Comparison of ENCODE assay signal across 1 cellular context in the genomic region with DNA sequence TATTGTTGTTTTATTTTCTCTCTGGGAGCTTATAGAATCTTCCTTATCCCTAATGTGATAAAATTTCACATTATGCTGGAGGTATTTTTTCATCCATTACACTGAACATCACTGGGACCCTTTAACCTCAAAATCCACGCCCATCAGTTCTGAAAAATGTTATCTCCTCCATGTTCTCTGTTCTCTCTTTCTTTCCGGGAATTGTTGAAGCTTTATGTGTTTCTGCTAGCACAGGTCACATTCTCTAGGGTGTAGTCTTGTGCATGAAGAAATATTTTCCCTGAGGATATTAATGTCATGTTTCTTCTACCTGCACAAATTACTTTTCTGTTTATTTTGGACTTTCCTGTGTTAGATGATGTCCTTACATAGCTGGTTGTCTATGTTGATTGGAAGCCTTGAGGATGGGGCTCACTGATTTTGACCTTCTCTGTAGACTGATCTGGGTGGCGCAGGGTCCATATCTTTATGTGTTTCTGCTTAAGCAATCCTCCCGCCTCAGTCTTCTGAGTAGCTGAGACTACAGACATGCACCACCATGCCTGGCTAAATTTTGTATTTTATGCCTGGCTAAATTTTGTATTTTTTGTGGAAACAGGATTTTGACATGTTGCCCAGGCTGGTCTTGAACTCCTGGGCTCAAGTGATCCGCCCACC.
TF ChIP-seq lines count a peak whose summit lies in the region.

No MANE protein-coding gene starts in this region.

TF ChIP-seq in endothelial cell of umbilical vein, 7 proteins besides CTCF, POLR2A, EP300 and RAD21 (continued from another document):
- no peak for TF ChIP-seq JUN (IDR thresholded peaks at IDR 0.05; ENCODE audit: borderline replicate concordance, insufficient read depth, insufficient read length, low read depth)
- no peak for TF ChIP-seq FOS (IDR thresholded peaks at IDR 0.05; ENCODE audit: borderline replicate concordance, insufficient read depth, low read length)
- TF ChIP-seq GATA2 (IDR thresholded peaks at IDR 0.05; ENCODE audit: insufficient read depth, insufficient read length, low read depth, low read length) = no peak
